19 cellular contexts compared by ENCODE assay signal in genomic region chr10:17101910-17102266, GRCh38. TPM values are rescaled to one million over a fixed set of nuclear protein-coding genes. Genes with fewer than 3 reads are reported as not detected.
DNase-seq lines count a peak whose midpoint lies in the region; FAIRE-seq and TF ChIP-seq lines count a peak whose summit lies in the region.
"Had no signal": no experiment of that assay in that cellular context is flagged by ENCODE, and none has a peak within 500 bp of the region (broad histone marks: within the 10 kb centered on the region; RNA-seq: fewer than 3 reads in every experiment).

No MANE protein-coding gene starts in this region.

- H3K4me3 ChIP-seq in smooth muscle cell (no peak overlapping the region), MM.1S (ENCODE audit: low read length) (no peak overlapping the region), prostate gland (no peak overlapping the region)
- H3K4me3 ChIP-seq: GM23338 had no signal

- FAIRE-seq in RCC 7860 (lab: Jason Lieb, UNC) = peak; percentile 94

- H2AFZ ChIP-seq in smooth muscle cell (ENCODE audit: low read depth) (no peak overlapping the region), MM.1S (ENCODE audit: low read length) (no peak overlapping the region)
- H2AFZ ChIP-seq: GM23338 had no signal

- DNase-seq in Calu3 (no peak), RCC 7860 (ENCODE audit: low spot score) (peak; percentile 57), kidney tubule cell (ENCODE audit: low spot score) (peak; percentile 72), smooth muscle cell (lab: John Stamatoyannopoulos, UW; ENCODE audit: unreplicated experiment) (no peak), MM.1S (no peak), NCI-H1105 (lab: John Stamatoyannopoulos, UW) (no peak), prostate gland (ENCODE audit: low spot score) (no peak)
- DNase-seq: BE2C; CD4-positive, alpha-beta memory T cell; HFFc6; KG1; NCI-H1092; NCI-H1694; NCI-H2107; NCI-H345; NCI-H526 treated with DMSO at 0.1 percent for 48 hours; Right ventricle myocardium superior had no signal

- CTCF ChIA-PET in Calu3 (lab: Charles Lee) = no interaction called here

- H3K27me3 ChIP-seq in smooth muscle cell (ENCODE audit: low read depth) (no peaks in the 10 kb centered on the region), MM.1S (replicated peaks; ENCODE audit: insufficient read depth, low read length) (no peaks in the 10 kb centered on the region), prostate gland (replicated peaks; ENCODE audit: insufficient read depth) (no peaks in the 10 kb centered on the region)
- H3K27me3 ChIP-seq: BE2C had no signal

- peaks cover 5% of the 10 kb centered on the region for H3K36me3 ChIP-seq in smooth muscle cell (ENCODE audit: low read depth)
- H3K36me3 ChIP-seq in MM.1S (replicated peaks; ENCODE audit: insufficient read depth, low read length) = no peaks in the 10 kb centered on the region
- H3K36me3 ChIP-seq in prostate gland = no peaks in the 10 kb centered on the region
- H3K36me3 ChIP-seq: BE2C had no signal

- H3F3A ChIP-seq in smooth muscle cell (ENCODE audit: low read depth) (peaks cover 4% of the 10 kb centered on the region), MM.1S (ENCODE audit: insufficient read depth, low read length) (no peaks in the 10 kb centered on the region)

- H4K20me1 ChIP-seq in smooth muscle cell (ENCODE audit: low read depth) (no peaks in the 10 kb centered on the region), MM.1S (ENCODE audit: insufficient read depth, low read length) (no peaks in the 10 kb centered on the region)

- no peak for TF ChIP-seq POLR2A in prostate gland (IDR thresholded peaks at IDR 0.05)

- H3K9me3 ChIP-seq in smooth muscle cell (replicated peaks; ENCODE audit: low read depth) (no peaks in the 10 kb centered on the region), MM.1S (replicated peaks; ENCODE audit: insufficient read depth, low read length) (no peaks in the 10 kb centered on the region), prostate gland (no peaks in the 10 kb centered on the region)
- H3K9me3 ChIP-seq: BE2C had no signal

- TF ChIP-seq CTCF in Calu3 (IDR thresholded peaks at IDR 0.05; ENCODE audit: unreplicated experiment) (no peak), smooth muscle cell (IDR thresholded peaks at IDR 0.05; ENCODE audit: borderline replicate concordance, insufficient read depth, poor library complexity, severe bottlenecking) (no peak), MM.1S (IDR thresholded peaks at IDR 0.05; ENCODE audit: low read length) (no peak), prostate gland (IDR thresholded peaks at IDR 0.05) (no peak)

- H3K9ac ChIP-seq in smooth muscle cell (ENCODE audit: low read depth) = peak overlapping the region; percentile 14
- no peak overlapping the region for H3K9ac ChIP-seq in MM.1S (ENCODE audit: low read length)

- H3K27me3 Mint-ChIP-seq in Calu3 (ENCODE audit: unreplicated experiment) = no peaks in the 10 kb centered on the region
- H3K27me3 Mint-ChIP-seq: CD4-positive, alpha-beta memory T cell had no signal

- peaks cover 7% of the 10 kb centered on the region for H3K4me1 ChIP-seq in smooth muscle cell (ENCODE audit: low read depth)
- no peaks in the 10 kb centered on the region for H3K4me1 ChIP-seq in MM.1S (ENCODE audit: low read length)
- H3K4me1 ChIP-seq in prostate gland (replicated peaks) = no peaks in the 10 kb centered on the region
- H3K4me1 ChIP-seq: BE2C had no signal

- no peaks in the 10 kb centered on the region for H3K36me3 Mint-ChIP-seq in Calu3 (ENCODE audit: insufficient read depth, unreplicated experiment)

- H3K27ac ChIP-seq in smooth muscle cell (ENCODE audit: low read depth) (peak overlapping the region; percentile 86), MM.1S (ENCODE audit: low read length) (no peak overlapping the region), prostate gland (no peak overlapping the region)
- H3K27ac ChIP-seq: HL-60 had no signal

- H3K9me3 Mint-ChIP-seq in Calu3 (ENCODE audit: low read depth, unreplicated experiment) = no peaks in the 10 kb centered on the region
- H3K9me3 Mint-ChIP-seq: GM23338, HFFc6 had no signal

- no peak overlapping the region for H3K4me3 Mint-ChIP-seq in Calu3 (ENCODE audit: low read depth, unreplicated experiment)
- H3K4me3 Mint-ChIP-seq: CD4-positive, alpha-beta memory T cell; GM23338; HFFc6 had no signal

- H3K4me1 Mint-ChIP-seq in Calu3 (ENCODE audit: low read depth, unreplicated experiment) = peaks cover 32% of the 10 kb centered on the region
- H3K4me1 Mint-ChIP-seq: GM23338 had no signal

- peak overlapping the region; percentile 50 for H3K27ac Mint-ChIP-seq in Calu3 (ENCODE audit: unreplicated experiment)
- H3K27ac Mint-ChIP-seq: GM23338, HFFc6 had no signal

- H3K9me2 ChIP-seq in MM.1S (replicated peaks; ENCODE audit: insufficient read depth, low read length) = no peaks in the 10 kb centered on the region

- intact Hi-C loops in Calu3 (cut with micrococcal nuclease; ENCODE audit: unreplicated experiment) = loop anchor here (5.0 kb wide), 1 partner anchor 80 kb away; no protein-coding TSS in a partner anchor
- intact Hi-C loops in prostate gland (cut with DNase I) = no loop called here

- H3K4me2 ChIP-seq in smooth muscle cell = no peak overlapping the region
- H3K4me2 ChIP-seq in MM.1S (ENCODE audit: low read depth, low read length) = no peak overlapping the region
- H3K4me2 ChIP-seq: GM23338 had no signal

- H3K79me2 ChIP-seq in smooth muscle cell (ENCODE audit: low read depth) = no peaks in the 10 kb centered on the region
- H3K79me2 ChIP-seq in MM.1S (ENCODE audit: low read length) = no peaks in the 10 kb centered on the region

- no TSS peak for BruUV-seq in Calu3 (replicated peaks; lab: Mats Ljungman, UMichigan)

RNA-seq across cellular contexts. Expression of gene CUBN, which starts 27.7 kb away (rescaled TPM):
- 0.27 and 0.92 TPM in 2 replicates for total RNA-seq in Calu3 (2022)
- total RNA-seq in smooth muscle cell = 1.7 and 4.7 TPM in 2 replicates
- polyA plus RNA-seq in smooth muscle cell = 0.33 and 0.62 TPM in 2 replicates
- 1 to 10 TPM; 1.3 to 9.7 TPM for total RNA-seq in prostate gland

Comparison
In these comparisons a context has a peak if more than half of its experiments do, and no peak if none do; other contexts are left out.
1. DNase-seq: peak in RCC 7860 (single experiment) and kidney tubule cell (single experiment); none in Calu3 (single experiment), smooth muscle cell (single experiment), MM.1S (single experiment), NCI-H1105 (single experiment) and prostate gland (single experiment).